Comparison of ENCODE assay signal across 8 cellular contexts in genomic region chr17:12256380-12256995, GRCh38.
DNase-seq lines count a peak whose midpoint lies in the region; ATAC-seq and TF ChIP-seq lines count a peak whose summit lies in the region.

No MANE protein-coding gene starts in this region.

- no peaks in the 10 kb centered on the region for H3K79me1 ChIP-seq in IMR-90 (ENCODE audit: low read depth in 1 of 2, low read length in 2 of 2)

- CTCF ChIA-PET in AG04449 (lab: Yijun Ruan, JAX) (interaction anchor here (0.8 to 11.9 kb wide), 19 partner anchors 10 to 749 kb away, joined by 3 to 211 read pairs (median 5); partner anchors contain the start of gene MYOCD), IMR-90 (lab: Yijun Ruan, JAX) (interaction anchor here (1.5 to 1.9 kb wide), 2 partner anchors 290 to 411 kb away, joined by 5 to 8 read pairs; no protein-coding TSS in a partner anchor)

- H3K79me2 ChIP-seq in parathyroid adenoma: no peaks in the 10 kb centered on the region

- 0 out of 3 replicates have a peak overlapping the region, but pooled peaks have one; percentile 16 for H2BK15ac ChIP-seq in IMR-90 (ENCODE audit: low read depth, low read length)

- H3K4me1 ChIP-seq in IMR-90 (ENCODE audit: control insufficient read depth, insufficient read depth, low read length): peaks cover 7% of the 10 kb centered on the region
- H3K4me1 ChIP-seq in parathyroid adenoma: no peaks in the 10 kb centered on the region

- peak overlapping the region; percentile 12 to 53; a peak in 1 of 4 replicates for H4K8ac ChIP-seq in IMR-90 (ENCODE audit: low read depth in 2 of 2, low read length in 2 of 2)

- ATAC-seq in IMR-90 (ENCODE audit: low read depth): peak; percentile 86
- no peak for ATAC-seq in HG02973 (IDR thresholded peaks at IDR 0.05; ENCODE audit: unreplicated experiment)
- ATAC-seq in HG03045 (IDR thresholded peaks at IDR 0.05; ENCODE audit: unreplicated experiment): no peak

- no peak overlapping the region for H2AK5ac ChIP-seq in IMR-90 (ENCODE audit: low read depth, low read length)

- BruUV-seq in IMR-90 (replicated peaks; lab: Mats Ljungman, UMichigan): no TSS peak

- intact Hi-C loops in IMR-90 (cut with micrococcal nuclease): loop anchor here (1.0 to 5.0 kb wide), 7 partner anchors 76 to 747 kb away; no protein-coding TSS in a partner anchor

- H4K5ac ChIP-seq in IMR-90 (ENCODE audit: low read depth, low read length): no peak overlapping the region

- WGBS in IMR-90 (ENCODE audit: extremely low coverage in 2 of 2, insufficient read length in 1 of 2), 2 experiments: 0% methylated on average over 1 of the region's 4 CpGs; no CpG with 5 or more reads in 1 of the 2 experiments

- in situ Hi-C loops in IMR-90 (cut with MboI; ENCODE audit: low sequenced_read_pairs): loop anchor here (5.0 to 10.0 kb wide), 3 partner anchors 288 to 478 kb away; partner anchors contain the start of gene MYOCD

- no peaks in the 10 kb centered on the region for H3K36me3 ChIP-seq in IMR-90 (ENCODE audit: control insufficient read depth, insufficient read depth, low read length)
- no peaks in the 10 kb centered on the region for H3K36me3 ChIP-seq in parathyroid adenoma (ENCODE audit: control insufficient read depth, insufficient read depth, low read length)

- H3K27me3 ChIP-seq in IMR-90 (ENCODE audit: control insufficient read depth, insufficient read depth, low read length): no peaks in the 10 kb centered on the region
- H3K27me3 ChIP-seq in parathyroid adenoma (ENCODE audit: control insufficient read depth, insufficient read depth, low read length): no peaks in the 10 kb centered on the region

- H2AFZ ChIP-seq in IMR-90 (replicated peaks; ENCODE audit: low read length, poor library complexity): no peak overlapping the region
- no peak overlapping the region for H2AFZ ChIP-seq in parathyroid adenoma

- H3K4me3 ChIP-seq in AG04449 (ENCODE audit: low read depth, low read length) (no peak overlapping the region), IMR-90 (ENCODE audit: insufficient read depth, low read depth, low read length) (no peak overlapping the region), fibroblast of villous mesenchyme (ENCODE audit: low read depth, low read length) (no peak overlapping the region), parathyroid adenoma (ENCODE audit: low read depth, low read length) (no peak overlapping the region)

- no peak overlapping the region for H3K18ac ChIP-seq in IMR-90 (ENCODE audit: low read depth, low read length)

- H4K91ac ChIP-seq in IMR-90 (ENCODE audit: insufficient read depth, low read depth, low read length): 0 out of 2 replicates have a peak overlapping the region, but pooled peaks have one; percentile 30

- no peaks in the 10 kb centered on the region for H4K20me1 ChIP-seq in IMR-90 (ENCODE audit: insufficient read depth, low read length)

- TF ChIP-seq POLR2A in IMR-90 (IDR thresholded peaks at IDR 0.05; ENCODE audit: low read depth, low read length): peak; percentile 25; the same call in 1 of the 2 replicates

- H3K4me2 ChIP-seq in IMR-90 (ENCODE audit: low read depth, low read length) (no peak overlapping the region), parathyroid adenoma (ENCODE audit: low read length) (no peak overlapping the region)

- H3K9ac ChIP-seq in IMR-90 (ENCODE audit: low read depth, low read length) (no peak overlapping the region), parathyroid adenoma (no peak overlapping the region)

- H3K27ac ChIP-seq in IMR-90 (ENCODE audit: insufficient read depth, low read length): no peak overlapping the region
- H3K27ac ChIP-seq in parathyroid adenoma: no peak overlapping the region

- POLR2A ChIA-PET in AG04449 (lab: Yijun Ruan, JAX) (no interaction called here), IMR-90 (lab: Charles Lee; ENCODE audit: unreplicated experiment) (no interaction called here)

- H2AK9ac ChIP-seq in IMR-90 (replicated peaks; ENCODE audit: low read depth, low read length, poor library complexity): no peak overlapping the region

- TF ChIP-seq RAD21 in IMR-90 (IDR thresholded peaks at IDR 0.05; ENCODE audit: low read length): peak; percentile 93

- TF ChIP-seq CTCF in AG04449 (IDR thresholded peaks at IDR 0.05; ENCODE audit: insufficient read depth, low read length, missing control alignments) (peak; percentile 47), GM12872 (IDR thresholded peaks at IDR 0.05; ENCODE audit: insufficient read depth, low read depth, low read length) (peak; percentile 65), IMR-90 (conservative IDR thresholded peaks at IDR 0.05; ENCODE audit: low read depth, low read length) (peak; percentile 93), fibroblast of villous mesenchyme (IDR thresholded peaks at IDR 0.05; ENCODE audit: insufficient read depth, low read depth, low read length) (peak; percentile 76), parathyroid adenoma (IDR thresholded peaks at IDR 0.05) (peak; percentile 80)

- H3K56ac ChIP-seq in IMR-90 (ENCODE audit: extremely low read depth, insufficient read depth, low read length): no peak overlapping the region

- dilution Hi-C loops in IMR-90 (cut with HindIII; ENCODE audit: low sequenced_read_pairs, unreplicated experiment): no loop called here

- peak overlapping the region; percentile 35; the same call in 1 of the 2 replicates for H3K23ac ChIP-seq in IMR-90 (ENCODE audit: low read depth, low read length)

- no peak overlapping the region for H3K14ac ChIP-seq in IMR-90 (replicated peaks; ENCODE audit: low read depth, low read length)

- H3K9me1 ChIP-seq in IMR-90 (ENCODE audit: insufficient read depth, low read length): no peaks in the 10 kb centered on the region

- H2BK5ac ChIP-seq in IMR-90 (ENCODE audit: low read depth, low read length, poor library complexity, severe bottlenecking): no peak overlapping the region

- no peaks in the 10 kb centered on the region for H3K9me3 ChIP-seq in IMR-90 (ENCODE audit: control insufficient read depth, insufficient read depth, low read length)
- no peaks in the 10 kb centered on the region for H3K9me3 ChIP-seq in parathyroid adenoma (ENCODE audit: control insufficient read depth, low read length)

- H2BK120ac ChIP-seq in IMR-90 (ENCODE audit: low read depth, low read length): peak overlapping the region; percentile 78; the same call in 1 of the 2 replicates

- H2BK20ac ChIP-seq in IMR-90 (ENCODE audit: low read depth, low read length): peak overlapping the region; percentile 50

- DNase-seq in AG04449 (ENCODE audit: low read depth, low spot score): peak; percentile 53
- DNase-seq in IMR-90: peak; percentile 81
- peak; percentile 7 for DNase-seq in T1000 (lab: John Stamatoyannopoulos, UW)
- DNase-seq in fibroblast of villous mesenchyme (ENCODE audit: low read depth): peak; percentile 70

- H3K4ac ChIP-seq in IMR-90 (ENCODE audit: low read depth, low read length): no peak overlapping the region

TF ChIP-seq in IMR-90, 13 proteins besides CTCF, POLR2A, EP300 and RAD21:
- TF ChIP-seq MAZ (IDR thresholded peaks at IDR 0.05; ENCODE audit: borderline replicate concordance, low read depth, low read length) (no peak), SMC3 (IDR thresholded peaks at IDR 0.05; ENCODE audit: low read depth, low read length) (peak; percentile 97)

Comparison
In these comparisons a context has a peak if more than half of its experiments do, and no peak if none do; other contexts are left out.
1. DNase-seq: peak in every context shown above with its lines; median percentile 81 in IMR-90; 70 in fibroblast of villous mesenchyme; 53 in AG04449; 7 in T1000.